23 cellular contexts compared by ENCODE assay signal in genomic region chrX:121216979-121217378, GRCh38.
DNase-seq lines count a peak whose midpoint lies in the region; ATAC-seq, FAIRE-seq and TF ChIP-seq lines count a peak whose summit lies in the region.
"Had no signal": no experiment of that assay in that cellular context is flagged by ENCODE, and none has a peak within 500 bp of the region (broad histone marks: within the 10 kb centered on the region; RNA-seq: fewer than 3 reads in every experiment).

No MANE protein-coding gene starts in this region.

- TF ChIP-seq CTCF in HepG2 (CRISPR knock-in tag; IDR thresholded peaks at IDR 0.05) (no peak), neural progenitor cell (IDR thresholded peaks at IDR 0.05) (no peak)

- POLR2A ChIA-PET in HepG2 (lab: Yijun Ruan, JAX), result no interaction called here

- no peak overlapping the region for H3K9ac ChIP-seq in HepG2 (ENCODE audit: insufficient read depth, low read depth, low read length)
- no peak overlapping the region for H3K9ac ChIP-seq in neural progenitor cell

- intact Hi-C loops in HepG2 (cut with micrococcal nuclease; ENCODE audit: unreplicated experiment), result no loop called here

- H3K4me3 ChIP-seq in HepG2 (replicated peaks in 1 of 3; ENCODE audit: insufficient read depth in 1 of 3, low read depth in 2 of 3, low read length in 3 of 3) (no peak overlapping the region), neural progenitor cell (no peak overlapping the region)
- H3K4me3 ChIP-seq: A549, GM23338 had no signal

- H3K4me1 Mint-ChIP-seq in neural progenitor cell, result peaks cover 8% of the 10 kb centered on the region
- H3K4me1 Mint-ChIP-seq: CD4-positive, alpha-beta memory T cell; GM23338; IgD-negative memory B cell had no signal

- no peak overlapping the region for H3K27ac ChIP-seq in HepG2 (ENCODE audit: extremely low read length, insufficient read depth, low read length)
- H3K27ac ChIP-seq in neural progenitor cell, result no peak overlapping the region
- H3K27ac ChIP-seq: 22Rv1, A549, C4-2B, HL-60 had no signal

- H3K27ac Mint-ChIP-seq in neural progenitor cell, result no peak overlapping the region
- H3K27ac Mint-ChIP-seq: CD4-positive, alpha-beta memory T cell; GM23338; IgD-negative memory B cell had no signal

- peak; percentile 67; the same call in 2 of the 3 replicates for ATAC-seq in HepG2
- ATAC-seq: A549, GM23338 had no signal

- no peaks in the 10 kb centered on the region for H3K27me3 ChIP-seq in HepG2 (ENCODE audit: control insufficient read depth in 1 of 2, insufficient read depth in 2 of 2, low read length in 2 of 2)
- no peaks in the 10 kb centered on the region for H3K27me3 ChIP-seq in neural progenitor cell

- no peak for TF ChIP-seq POLR2A in HepG2 (IDR thresholded peaks at IDR 0.05; ENCODE audit: insufficient read depth in 1 of 2, low read depth in 2 of 2, low read length in 2 of 2)

- peaks cover 25% of the 10 kb centered on the region for H3K4me1 ChIP-seq in HepG2 (ENCODE audit: insufficient read depth, low read length)
- no peaks in the 10 kb centered on the region for H3K4me1 ChIP-seq in neural progenitor cell
- H3K4me1 ChIP-seq: A549 had no signal

- H3K9me3 ChIP-seq in HepG2 (ENCODE audit: low read length), result no peaks in the 10 kb centered on the region
- H3K9me3 ChIP-seq in neural progenitor cell (ENCODE audit: low read depth), result peaks cover 2% of the 10 kb centered on the region
- H3K9me3 ChIP-seq: A549 had no signal

- no peaks in the 10 kb centered on the region for H3K36me3 Mint-ChIP-seq in neural progenitor cell
- H3K36me3 Mint-ChIP-seq: CD4-positive, alpha-beta memory T cell; IgD-negative memory B cell had no signal

- no peaks in the 10 kb centered on the region for H3K79me2 ChIP-seq in HepG2 (ENCODE audit: insufficient read depth, low read length)
- H3K79me2 ChIP-seq in neural progenitor cell (ENCODE audit: low read depth), result no peaks in the 10 kb centered on the region

- H3K27me3 Mint-ChIP-seq in neural progenitor cell (ENCODE audit: insufficient read depth, low read depth), result no peaks in the 10 kb centered on the region
- H3K27me3 Mint-ChIP-seq: CD4-positive, alpha-beta memory T cell; IgD-negative memory B cell had no signal

- WGBS in HepG2 (ENCODE audit: low lambda C conversion rate), result 4% methylated on average over 1 of the region's 1 CpG

- CTCF ChIA-PET in HepG2 (lab: Yijun Ruan, JAX; ENCODE audit: low intra/inter-chr PET ratio, low total read pairs), result no interaction called here

- peaks cover 2% of the 10 kb centered on the region for H3K9me3 Mint-ChIP-seq in neural progenitor cell
- H3K9me3 Mint-ChIP-seq: CD4-positive, alpha-beta memory T cell; GM23338; IgD-negative memory B cell had no signal

- H2AFZ ChIP-seq in HepG2 (ENCODE audit: low read length), result no peak overlapping the region
- no peak overlapping the region for H2AFZ ChIP-seq in neural progenitor cell (replicated peaks)
- H2AFZ ChIP-seq: GM23338 had no signal

- no peaks in the 10 kb centered on the region for H4K20me1 ChIP-seq in HepG2 (ENCODE audit: insufficient read depth, low read length)
- no peaks in the 10 kb centered on the region for H4K20me1 ChIP-seq in neural progenitor cell (ENCODE audit: low read depth)

- TF ChIP-seq EP300 in HepG2 (IDR thresholded peaks at IDR 0.05; ENCODE audit: low read depth in 2 of 2, low read length in 2 of 2), result no peak
- no peak for TF ChIP-seq EP300 in HepG2 (CRISPR knock-in tag; IDR thresholded peaks at IDR 0.05; ENCODE audit: borderline replicate concordance)

- no peak for FAIRE-seq in HepG2 (lab: Jason Lieb, UNC)
- FAIRE-seq: A549, GM12892, GM18507, H54 had no signal

- DNase-seq in DMS53 (lab: John Stamatoyannopoulos, UW) (peak; percentile 62), DMS53 treated with DMSO at 0.1 percent for 48 hours (lab: John Stamatoyannopoulos, UW; ENCODE audit: unreplicated experiment) (no peak), NCI-H1092 treated with DMSO at 0.1 percent for 48 hours (lab: John Stamatoyannopoulos, UW) (peak; percentile 90), NCI-H748 treated with DMSO at 0.1 percent for 48 hours (lab: John Stamatoyannopoulos, UW) (peak; percentile 49), HepG2 (ENCODE audit: low spot score) (no peak), neural progenitor cell (ENCODE audit: low spot score) (no peak)
- no peak for DNase-seq in stimulated activated naive CD4-positive, alpha-beta T cell (lab: John Stamatoyannopoulos, UW)
- DNase-seq in activated effector memory CD4-positive, alpha-beta T cell treated with Interleukin-2 at 50 U/mL for 16 hours, result no peak
- DNase-seq: AML-193; CD4-positive, alpha-beta memory T cell; DMS153; DND-41; EL; HCEC 1CT had no signal

- in situ Hi-C loops in HepG2 (cut with HindIII; ENCODE audit: extremely low pct_ligation_motif_present, low pct_unique_long_range_greater_than_20kb), result no loop called here

- no peak overlapping the region for H3K4me3 Mint-ChIP-seq in neural progenitor cell
- H3K4me3 Mint-ChIP-seq: CD4-positive, alpha-beta memory T cell; GM23338; IgD-negative memory B cell had no signal

- no TSS peak for BruUV-seq in HepG2 (replicated peaks; lab: Mats Ljungman, UMichigan)

- no peak overlapping the region for H3K4me2 ChIP-seq in HepG2 (ENCODE audit: low read depth, low read length)
- no peak overlapping the region for H3K4me2 ChIP-seq in neural progenitor cell
- H3K4me2 ChIP-seq: A549, GM23338 had no signal

- TF ChIP-seq RAD21 in HepG2 (CRISPR knock-in tag; IDR thresholded peaks at IDR 0.05), result no peak

- no peaks in the 10 kb centered on the region for H3F3A ChIP-seq in neural progenitor cell (ENCODE audit: low read depth)

- H3K36me3 ChIP-seq in HepG2 (replicated peaks in 1 of 2; ENCODE audit: control insufficient read depth in 1 of 2, insufficient read depth in 2 of 2, low read length in 2 of 2), result no peaks in the 10 kb centered on the region
- H3K36me3 ChIP-seq in neural progenitor cell, result no peaks in the 10 kb centered on the region

TF ChIP-seq in HepG2, 621 proteins besides CTCF, POLR2A, EP300 and RAD21:
- TF ChIP-seq UBTF (CRISPR knock-in tag; IDR thresholded peaks at IDR 0.05) (no peak), ZNF24 (IDR thresholded peaks at IDR 0.05) (no peak), MBD4 (IDR thresholded peaks at IDR 0.05; ENCODE audit: borderline replicate concordance, low read length) (no peak), ZNF569 (CRISPR knock-in tag; IDR thresholded peaks at IDR 0.05; ENCODE audit: borderline replicate concordance) (no peak), FOXA3 (CRISPR knock-in tag; IDR thresholded peaks at IDR 0.05) (peak; percentile 16; the same call in 1 of the 2 replicates)

Comparison
In these comparisons a context has a peak if more than half of its experiments do, and no peak if none do; other contexts are left out.
1. DNase-seq: peak in DMS53 (single experiment), NCI-H1092 treated with DMSO at 0.1 percent for 48 hours (single experiment) and NCI-H748 treated with DMSO at 0.1 percent for 48 hours (single experiment); none in DMS53 treated with DMSO at 0.1 percent for 48 hours (single experiment), HepG2 (single experiment), stimulated activated naive CD4-positive, alpha-beta T cell (0 of 6), activated effector memory CD4-positive, alpha-beta T cell treated with Interleukin-2 at 50 U/mL for 16 hours (single experiment) and neural progenitor cell (single experiment).